18 cellular contexts compared by ENCODE assay signal in the genomic region with DNA sequence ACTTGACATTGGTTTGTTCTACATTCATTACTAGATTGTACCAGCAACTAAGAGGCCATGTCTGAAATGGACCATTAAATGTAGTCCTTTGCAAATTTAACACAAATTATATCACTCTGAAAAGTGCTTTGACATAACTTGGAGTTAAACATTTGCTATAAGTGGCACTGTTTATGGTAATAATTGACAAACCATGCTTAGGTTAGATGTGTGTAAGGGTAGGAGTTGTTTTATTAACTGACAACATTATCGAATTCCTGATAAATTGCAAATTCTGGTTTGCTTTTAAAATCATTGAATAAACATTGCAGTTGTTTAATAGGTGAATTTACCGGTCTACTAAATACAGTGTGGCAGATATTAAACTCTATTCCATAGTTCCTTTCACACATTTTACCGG. TPM values are rescaled to one million over a fixed set of nuclear protein-coding genes. Genes with fewer than 3 reads are reported as not detected.
DNase-seq lines count a peak whose midpoint lies in the region; TF ChIP-seq lines count a peak whose summit lies in the region.
"Had no signal": no experiment of that assay in that cellular context is flagged by ENCODE, and none has a peak within 500 bp of the region (broad histone marks: within the 10 kb centered on the region; RNA-seq: fewer than 3 reads in every experiment).

No MANE protein-coding gene starts in this region.

- peaks cover 2% of the 10 kb centered on the region for H3K36me3 Mint-ChIP-seq in progenitor cell of endocrine pancreas (ENCODE audit: insufficient read depth)
- H3K36me3 Mint-ChIP-seq in immature natural killer cell: no peaks in the 10 kb centered on the region
- H3K36me3 Mint-ChIP-seq: CD8-positive, alpha-beta T cell had no signal

- H2AFZ ChIP-seq in PC-9: 0 out of 2 replicates have a peak overlapping the region, but pooled peaks have one; percentile 25
- H2AFZ ChIP-seq: GM23338 had no signal

- no peaks in the 10 kb centered on the region for H3K36me3 ChIP-seq in PC-9 (ENCODE audit: low read depth)
- H3K36me3 ChIP-seq: BLaER1 had no signal

- POLR2A ChIA-PET in PC-9 (lab: Charles Lee; ENCODE audit: unreplicated experiment): no interaction called here

- H3K27me3 Mint-ChIP-seq in progenitor cell of endocrine pancreas (no peaks in the 10 kb centered on the region), immature natural killer cell (ENCODE audit: low read depth in 3 of 3) (peaks cover 0 to 14% (median 4%) of the 10 kb centered on the region in 3 donors)

- intact Hi-C loops in PC-9 (cut with micrococcal nuclease; ENCODE audit: unreplicated experiment) (no loop called here), dorsolateral prefrontal cortex (cut with DNase I) (no loop called here)

- H3K4me1 Mint-ChIP-seq in progenitor cell of endocrine pancreas (ENCODE audit: low read depth): peaks cover 37% of the 10 kb centered on the region
- no peaks in the 10 kb centered on the region for H3K4me1 Mint-ChIP-seq in immature natural killer cell
- H3K4me1 Mint-ChIP-seq: GM23338 had no signal

- H3K4me3 Mint-ChIP-seq in progenitor cell of endocrine pancreas (ENCODE audit: low read depth): no peak overlapping the region
- H3K4me3 Mint-ChIP-seq in immature natural killer cell: no peak overlapping the region
- H3K4me3 Mint-ChIP-seq: CD8-positive, alpha-beta T cell; GM23338 had no signal

- H3K4me1 ChIP-seq in PC-9 (replicated peaks; ENCODE audit: insufficient read depth): no peaks in the 10 kb centered on the region
- H3K4me1 ChIP-seq: BLaER1 had no signal

- H3K79me2 ChIP-seq in PC-9 (ENCODE audit: low read depth): no peaks in the 10 kb centered on the region

- H3K9me3 ChIP-seq in PC-9 (ENCODE audit: insufficient read depth, low read depth): no peaks in the 10 kb centered on the region
- H3K9me3 ChIP-seq: BLaER1 had no signal

- TF ChIP-seq CTCF in PC-9 (conservative IDR thresholded peaks at IDR 0.05) (no peak), progenitor cell of endocrine pancreas (IDR thresholded peaks at IDR 0.05; ENCODE audit: unreplicated experiment) (no peak), dorsolateral prefrontal cortex (IDR thresholded peaks at IDR 0.05 in 54 of 56, conservative IDR thresholded peaks at IDR 0.05 in 2 of 56; ENCODE audit: low read depth in 1 of 56, partially characterized antibody in 56 of 56) (no peak)

- H3K27ac Mint-ChIP-seq in progenitor cell of endocrine pancreas (peak overlapping the region; percentile 43), immature natural killer cell (no peak overlapping the region)
- H3K27ac Mint-ChIP-seq: CD8-positive, alpha-beta T cell; GM23338 had no signal

- no peaks in the 10 kb centered on the region for H3F3A ChIP-seq in PC-9 (ENCODE audit: insufficient read depth, low read depth)

- CTCF ChIA-PET in PC-9 (lab: Charles Lee): no interaction called here

- no peaks in the 10 kb centered on the region for H4K20me1 ChIP-seq in PC-9 (ENCODE audit: insufficient read depth)
- H4K20me1 ChIP-seq: BLaER1 had no signal

- H3K27me3 ChIP-seq in PC-9 (ENCODE audit: insufficient read depth, low read depth) (no peaks in the 10 kb centered on the region), dorsolateral prefrontal cortex (no peaks in the 10 kb centered on the region)
- H3K27me3 ChIP-seq: BLaER1 had no signal

- in situ Hi-C loops in Caki2 (cut with HindIII; ENCODE audit: low pct_unique_long_range_greater_than_20kb, low sequenced_read_pairs): no loop called here

- H3K4me3 ChIP-seq in PC-9 (no peak overlapping the region), dorsolateral prefrontal cortex (no peak overlapping the region)
- H3K4me3 ChIP-seq: BLaER1, GM23338, K562 had no signal

- H3K27ac ChIP-seq in PC-9: no peak overlapping the region
- H3K27ac ChIP-seq in dorsolateral prefrontal cortex: no peak overlapping the region
- H3K27ac ChIP-seq: BLaER1 had no signal

- H3K4me2 ChIP-seq in PC-9: no peak overlapping the region
- H3K4me2 ChIP-seq: BLaER1, GM23338 had no signal

- BruUV-seq in PC-9 (replicated peaks; lab: Mats Ljungman, UMichigan): no TSS peak

- 0 out of 2 replicates have a peak, but pooled peaks cover 3% of the 10 kb centered on the region for H3K9me2 ChIP-seq in PC-9 (ENCODE audit: insufficient read depth)

- peak; percentile 48 for DNase-seq in Caki2 (ENCODE audit: low read depth)
- no peak for DNase-seq in PC-9
- peak; percentile 18 for DNase-seq in kidney tubule cell (ENCODE audit: low spot score)
- no peak for DNase-seq in progenitor cell of endocrine pancreas (ENCODE audit: low spot score, unreplicated experiment)
- no peak for DNase-seq in immature natural killer cell
- DNase-seq in C1 segment of cervical spinal cord (lab: John Stamatoyannopoulos, UW): no peak
- no peak for DNase-seq in DMS153 (lab: John Stamatoyannopoulos, UW)
- no peak for DNase-seq in dorsolateral prefrontal cortex
- DNase-seq: CD8-positive, alpha-beta T cell; DMS79; GDM1; HCEC 1CT; IMR-90 had no signal

- H3K9me3 Mint-ChIP-seq in progenitor cell of endocrine pancreas (ENCODE audit: low read depth) (peaks cover 6% of the 10 kb centered on the region), immature natural killer cell (peaks cover 0 to 5% (median 0%) of the 10 kb centered on the region in 6 donors)
- H3K9me3 Mint-ChIP-seq: CD8-positive, alpha-beta T cell; GM23338 had no signal

RNA-seq across cellular contexts. Expression of a gene that starts 6.1 kb away (rescaled TPM):
- total RNA-seq in Caki2 (2014; rRNA removed; shearing (Covaris generic); ENCODE audit: low replicate concordance): not detected in 2 replicates
- total RNA-seq in PC-9 (2021): not detected in 2 replicates
- 0.27 TPM in 1 of 2 replicates, not detected in the other for total RNA-seq in progenitor cell of endocrine pancreas
- polyA plus RNA-seq in immature natural killer cell: not detected
- total RNA-seq in dorsolateral prefrontal cortex: not detected
- total RNA-seq: CD8-positive, alpha-beta T cell; Daoy; GM23338; IMR-90 had no signal
- polyA plus RNA-seq: AG04450, GM23338, IMR-90 had no signal

RNA-seq across cellular contexts. Expression of a gene that starts 58.0 kb away (rescaled TPM):
- total RNA-seq in Caki2 (2014; rRNA removed; shearing (Covaris generic); ENCODE audit: low replicate concordance): 2.2 and 9.5 TPM in 2 replicates
- total RNA-seq in PC-9 (2021): 8.4 and 13.3 TPM in 2 replicates
- total RNA-seq in progenitor cell of endocrine pancreas: 20.0 and 21.0 TPM in 2 replicates
- polyA plus RNA-seq in immature natural killer cell: 1 to 10 TPM; 2.0 to 5.6 (median 2.4) TPM
- 10 to 100 TPM; 13.2 to 38.2 (median 22.1) TPM for total RNA-seq in dorsolateral prefrontal cortex

Comparison
In these comparisons a context has a peak if more than half of its experiments do, and no peak if none do; other contexts are left out.
1. DNase-seq: peak in Caki2 (single experiment) and kidney tubule cell (single experiment); none in PC-9 (0 of 2), progenitor cell of endocrine pancreas (single experiment), immature natural killer cell (0 of 3), C1 segment of cervical spinal cord (0 of 14), DMS153 (single experiment) and dorsolateral prefrontal cortex (0 of 10).